26 cellular contexts compared by ENCODE assay signal in genomic region chr15:63528138-63528659, GRCh38. TPM values are rescaled to one million over a fixed set of nuclear protein-coding genes. Genes with fewer than 3 reads are reported as not detected.
DNase-seq lines count a peak whose midpoint lies in the region; ATAC-seq and TF ChIP-seq lines count a peak whose summit lies in the region.
"Had no signal": no experiment of that assay in that cellular context is flagged by ENCODE, and none has a peak within 500 bp of the region (broad histone marks: within the 10 kb centered on the region; RNA-seq: fewer than 3 reads in every experiment).

No MANE protein-coding gene starts in this region.

- H3K4me1 ChIP-seq in HEK293 (ENCODE audit: control insufficient read depth, insufficient read depth, low read length), result peaks cover 5% of the 10 kb centered on the region; the same call in 1 of the 2 replicates
- H3K4me1 ChIP-seq: BE2C had no signal

- TF ChIP-seq CTCF in HEK293 (tag by site-specific recombination; IDR thresholded peaks at IDR 0.05), result no peak
- no peak for TF ChIP-seq CTCF in WERI-Rb-1 (IDR thresholded peaks at IDR 0.05; ENCODE audit: low read depth, low read length)

- CTCF ChIA-PET in HEK293 (lab: Yijun Ruan, JAX), result no interaction called here

- no peaks in the 10 kb centered on the region for H3K27me3 ChIP-seq in WERI-Rb-1 (ENCODE audit: insufficient read depth, low read depth, severe bottlenecking)
- H3K27me3 ChIP-seq: BE2C, body of pancreas had no signal

- no peak overlapping the region for H3K4me3 ChIP-seq in HEK293 (ENCODE audit: low read depth, low read length)
- no peak overlapping the region for H3K4me3 ChIP-seq in WERI-Rb-1 (ENCODE audit: low read depth, low read length)
- H3K4me3 ChIP-seq: body of pancreas, smooth muscle cell had no signal

- H3K27ac Mint-ChIP-seq in activated naive CD4-positive, alpha-beta T cell treated with anti-CD3 and anti-CD28 coated beads, Interleukin-2, amount 50 U/mL, for 24 hours, result no peak overlapping the region
- peak overlapping the region in 5 of 6 donors; percentile 19 to 56 (median 30) for H3K27ac Mint-ChIP-seq in immature natural killer cell
- H3K27ac Mint-ChIP-seq in stimulated activated memory B cell treated with anti-CD40 and anti-IgM and Interleukin-4, amounts not matched to agents 10 μg/mL and 1 μg/mL and 100 μg/mL, for 72 hours, result peak overlapping the region; percentile 68
- H3K27ac Mint-ChIP-seq: activated T-helper 2 cell treated with anti-CD3 and anti-CD28 coated beads, Interferon-gamma antibody, Interleukin-2, Interleukin-4, amounts not matched to agents 10 μg/mL and 5 μg/mL and 100 μg/mL, durations not matched to agents 14 hours and 24 hours and 36 hours; WTC11 had no signal

- H3K9me3 ChIP-seq in HEK293 (ENCODE audit: control insufficient read depth, insufficient read depth, low read depth, low read length) (no peaks in the 10 kb centered on the region), WERI-Rb-1 (ENCODE audit: severe bottlenecking) (no peaks in the 10 kb centered on the region)
- H3K9me3 ChIP-seq: BE2C, body of pancreas had no signal

- DNase-seq in activated naive CD4-positive, alpha-beta T cell treated with Interleukin-2 at 50 U/mL for 16 hours, result no peak
- DNase-seq in immature natural killer cell, result no peak
- no peak for DNase-seq in WERI-Rb-1
- no peak for DNase-seq in NCI-H2029 (lab: John Stamatoyannopoulos, UW)
- no peak for DNase-seq in HUDEP-2 (lab: John Stamatoyannopoulos, UW; ENCODE audit: unreplicated experiment in 76 of 76)
- DNase-seq: activated CD8-positive, alpha-beta memory T cell treated with anti-CD3 and anti-CD28 coated beads, Interleukin-2, amount 50 U/mL, for 4 hours; activated naive CD8-positive, alpha-beta T cell treated with anti-CD3 and anti-CD28 coated beads, Interleukin-2, amount 50 U/mL, for 24 hours; BE2C; body of pancreas; COR-L47; hypothalamus; NCI-H1694; NCI-H2171 treated with DMSO at 0.1 percent for 48 hours; NCI-H524 treated with DMSO at 0.1 percent for 48 hours; nephron progenitor cell; SIG-M5; stimulated activated CD4-positive, alpha-beta T cell treated with anti-CD3 and anti-CD28 coated beads, Interleukin-1b, Interleukin-23, amount 100 ng/mL, for 48 hours; stimulated activated CD8-positive, alpha-beta memory T cell treated with anti-CD3 and anti-CD28 coated beads, Interleukin-4, amount 100 ng/mL, for 48 hours; SW 1271 had no signal

- H3K36me3 ChIP-seq in HEK293 (ENCODE audit: control insufficient read depth in 2 of 2, insufficient read depth in 1 of 2, low read length in 2 of 2) (no peaks in the 10 kb centered on the region), WERI-Rb-1 (peaks cover 7% of the 10 kb centered on the region; the same call in 1 of the 2 replicates)
- H3K36me3 ChIP-seq: BE2C had no signal

- H3K27ac ChIP-seq in HEK293 (ENCODE audit: extremely low read depth, low read depth, low read length) (no peak overlapping the region), WERI-Rb-1 (no peak overlapping the region)
- H3K27ac ChIP-seq: body of pancreas, parathyroid adenoma had no signal

- no peak for ATAC-seq in stimulated activated memory B cell treated with anti-CD40 and anti-IgM and Interleukin-4, amounts not matched to agents 10 μg/mL and 1 μg/mL and 100 μg/mL, for 72 hours
- ATAC-seq: activated naive CD8-positive, alpha-beta T cell treated with anti-CD3 and anti-CD28 coated beads, Interleukin-2, amount 50 U/mL, for 24 hours; body of pancreas; WTC11 had no signal

- POLR2A ChIA-PET in HEK293 (lab: Yijun Ruan, JAX), result no interaction called here

- H3K36me3 Mint-ChIP-seq in activated naive CD4-positive, alpha-beta T cell treated with anti-CD3 and anti-CD28 coated beads, Interleukin-2, amount 50 U/mL, for 24 hours, result peaks cover 16% of the 10 kb centered on the region
- H3K36me3 Mint-ChIP-seq in immature natural killer cell, result no peaks in the 10 kb centered on the region
- H3K36me3 Mint-ChIP-seq in stimulated activated memory B cell treated with anti-CD40 and anti-IgM and Interleukin-4, amounts not matched to agents 10 μg/mL and 1 μg/mL and 100 μg/mL, for 72 hours, result peaks cover 6% of the 10 kb centered on the region
- H3K36me3 Mint-ChIP-seq: WTC11 had no signal

- H3K4me3 Mint-ChIP-seq in activated naive CD4-positive, alpha-beta T cell treated with anti-CD3 and anti-CD28 coated beads, Interleukin-2, amount 50 U/mL, for 24 hours, result peak overlapping the region; percentile 53
- H3K4me3 Mint-ChIP-seq in immature natural killer cell, result peak overlapping the region in 1 of 5 donors; percentile 26
- H3K4me3 Mint-ChIP-seq in stimulated activated memory B cell treated with anti-CD40 and anti-IgM and Interleukin-4, amounts not matched to agents 10 μg/mL and 1 μg/mL and 100 μg/mL, for 72 hours, result no peak overlapping the region
- H3K4me3 Mint-ChIP-seq: activated naive CD8-positive, alpha-beta T cell treated with anti-CD3 and anti-CD28 coated beads, Interleukin-2, amount 50 U/mL, for 24 hours; nephron progenitor cell; WTC11 had no signal

- H3K27me3 Mint-ChIP-seq in activated naive CD4-positive, alpha-beta T cell treated with anti-CD3 and anti-CD28 coated beads, Interleukin-2, amount 50 U/mL, for 24 hours, result no peaks in the 10 kb centered on the region
- H3K27me3 Mint-ChIP-seq in immature natural killer cell (ENCODE audit: low read depth in 3 of 3), result peaks cover 0 to 1% (median 0%) of the 10 kb centered on the region in 3 donors
- H3K27me3 Mint-ChIP-seq in stimulated activated memory B cell treated with anti-CD40 and anti-IgM and Interleukin-4, amounts not matched to agents 10 μg/mL and 1 μg/mL and 100 μg/mL, for 72 hours, result no peaks in the 10 kb centered on the region
- H3K27me3 Mint-ChIP-seq: activated naive CD8-positive, alpha-beta T cell treated with anti-CD3 and anti-CD28 coated beads, Interleukin-2, amount 50 U/mL, for 24 hours had no signal

- peaks cover 98% of the 10 kb centered on the region for H3K4me1 Mint-ChIP-seq in activated naive CD4-positive, alpha-beta T cell treated with anti-CD3 and anti-CD28 coated beads, Interleukin-2, amount 50 U/mL, for 24 hours
- peaks cover 90 to 100% of the 10 kb centered on the region in 2 donors for H3K4me1 Mint-ChIP-seq in immature natural killer cell
- peaks cover 96% of the 10 kb centered on the region for H3K4me1 Mint-ChIP-seq in stimulated activated memory B cell treated with anti-CD40 and anti-IgM and Interleukin-4, amounts not matched to agents 10 μg/mL and 1 μg/mL and 100 μg/mL, for 72 hours

- H3K9me3 Mint-ChIP-seq in activated naive CD4-positive, alpha-beta T cell treated with anti-CD3 and anti-CD28 coated beads, Interleukin-2, amount 50 U/mL, for 24 hours, result no peaks in the 10 kb centered on the region
- H3K9me3 Mint-ChIP-seq in immature natural killer cell, result no peaks in the 10 kb centered on the region
- H3K9me3 Mint-ChIP-seq in stimulated activated memory B cell treated with anti-CD40 and anti-IgM and Interleukin-4, amounts not matched to agents 10 μg/mL and 1 μg/mL and 100 μg/mL, for 72 hours, result no peaks in the 10 kb centered on the region
- H3K9me3 Mint-ChIP-seq: activated naive CD8-positive, alpha-beta T cell treated with anti-CD3 and anti-CD28 coated beads, Interleukin-2, amount 50 U/mL, for 24 hours; activated T-helper 2 cell treated with anti-CD3 and anti-CD28 coated beads, Interferon-gamma antibody, Interleukin-2, Interleukin-4, amounts not matched to agents 10 μg/mL and 5 μg/mL and 100 μg/mL, durations not matched to agents 14 hours and 24 hours and 36 hours; nephron progenitor cell; WTC11 had no signal

TF ChIP-seq in HEK293, 187 proteins besides CTCF, POLR2A, EP300 and RAD21:
- no peak for TF ChIP-seq BCL11B (tag by site-specific recombination; IDR thresholded peaks at IDR 0.05; ENCODE audit: low read depth)
- TF ChIP-seq GLI2 (tag by site-specific recombination; IDR thresholded peaks at IDR 0.05; ENCODE audit: borderline replicate concordance, low read depth), result 0 out of 2 replicates have a peak, but pooled peaks have one; percentile 17
- TF ChIP-seq, protein P1, sequence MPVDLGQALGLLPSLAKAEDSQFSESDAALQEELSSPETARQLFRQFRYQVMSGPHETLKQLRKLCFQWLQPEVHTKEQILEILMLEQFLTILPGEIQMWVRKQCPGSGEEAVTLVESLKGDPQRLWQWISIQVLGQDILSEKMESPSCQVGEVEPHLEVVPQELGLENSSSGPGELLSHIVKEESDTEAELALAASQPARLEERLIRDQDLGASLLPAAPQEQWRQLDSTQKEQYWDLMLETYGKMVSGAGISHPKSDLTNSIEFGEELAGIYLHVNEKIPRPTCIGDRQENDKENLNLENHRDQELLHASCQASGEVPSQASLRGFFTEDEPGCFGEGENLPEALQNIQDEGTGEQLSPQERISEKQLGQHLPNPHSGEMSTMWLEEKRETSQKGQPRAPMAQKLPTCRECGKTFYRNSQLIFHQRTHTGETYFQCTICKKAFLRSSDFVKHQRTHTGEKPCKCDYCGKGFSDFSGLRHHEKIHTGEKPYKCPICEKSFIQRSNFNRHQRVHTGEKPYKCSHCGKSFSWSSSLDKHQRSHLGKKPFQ (tag by site-specific recombination; IDR thresholded peaks at IDR 0.05), result 0 out of 2 replicates have a peak, but pooled peaks have one; percentile 45
- TF ChIP-seq ZNF843 (tag by site-specific recombination; IDR thresholded peaks at IDR 0.05), result peak; percentile 76
- TF ChIP-seq SCRT1 (tag by site-specific recombination; IDR thresholded peaks at IDR 0.05; ENCODE audit: borderline replicate concordance), result no peak
- TF ChIP-seq, protein P2, sequence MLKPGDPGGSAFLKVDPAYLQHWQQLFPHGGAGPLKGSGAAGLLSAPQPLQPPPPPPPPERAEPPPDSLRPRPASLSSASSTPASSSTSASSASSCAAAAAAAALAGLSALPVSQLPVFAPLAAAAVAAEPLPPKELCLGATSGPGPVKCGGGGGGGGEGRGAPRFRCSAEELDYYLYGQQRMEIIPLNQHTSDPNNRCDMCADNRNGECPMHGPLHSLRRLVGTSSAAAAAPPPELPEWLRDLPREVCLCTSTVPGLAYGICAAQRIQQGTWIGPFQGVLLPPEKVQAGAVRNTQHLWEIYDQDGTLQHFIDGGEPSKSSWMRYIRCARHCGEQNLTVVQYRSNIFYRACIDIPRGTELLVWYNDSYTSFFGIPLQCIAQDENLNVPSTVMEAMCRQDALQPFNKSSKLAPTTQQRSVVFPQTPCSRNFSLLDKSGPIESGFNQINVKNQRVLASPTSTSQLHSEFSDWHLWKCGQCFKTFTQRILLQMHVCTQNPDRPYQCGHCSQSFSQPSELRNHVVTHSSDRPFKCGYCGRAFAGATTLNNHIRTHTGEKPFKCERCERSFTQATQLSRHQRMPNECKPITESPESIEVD (tag by site-specific recombination; IDR thresholded peaks at IDR 0.05), result peak; percentile 76
- TF ChIP-seq ZXDB (tag by site-specific recombination; IDR thresholded peaks at IDR 0.05), result peak; percentile 35; the same call in 1 of the 2 replicates

RNA-seq across cellular contexts. Expression of gene USP3, which starts 23.8 kb away (rescaled TPM):
- 10 to 100 TPM; 24.7 to 39.1 (median 32.9) TPM for polyA plus RNA-seq in immature natural killer cell
